ENCODE assay signal across 21 cellular contexts in the genomic region with DNA sequence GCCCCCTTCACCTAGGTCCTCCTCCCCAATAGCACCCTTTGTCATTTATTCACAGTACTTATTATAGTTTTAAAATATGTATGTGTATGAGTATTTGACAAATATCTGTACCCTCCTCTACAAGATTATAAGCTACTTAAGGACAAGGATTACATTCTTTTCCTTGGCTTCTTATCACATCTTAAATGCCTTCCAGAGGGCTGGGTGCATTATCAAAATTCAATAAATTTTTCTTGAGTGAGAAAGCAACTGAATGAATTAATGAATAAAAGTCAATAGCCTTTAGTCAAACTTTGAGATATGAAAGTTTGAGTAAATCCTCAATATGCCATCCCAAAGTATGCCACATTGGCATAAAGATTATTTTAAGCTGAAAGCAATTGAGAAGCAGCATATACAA.
DNase-seq lines count a peak whose midpoint lies in the region; ATAC-seq, FAIRE-seq and TF ChIP-seq lines count a peak whose summit lies in the region.
"Had no signal": no experiment of that assay in that cellular context is flagged by ENCODE, and none has a peak within 500 bp of the region (broad histone marks: within the 10 kb centered on the region; RNA-seq: fewer than 3 reads in every experiment).

No MANE protein-coding gene starts in this region.

- TF ChIP-seq POLR2A in K562 (conservative IDR thresholded peaks at IDR 0.05): no peak

- H3K9me2 ChIP-seq in Karpas-422 (replicated peaks; ENCODE audit: insufficient read depth, low read length): no peaks in the 10 kb centered on the region

- POLR2A ChIA-PET in K562 (lab: Yijun Ruan, JAX): no interaction called here

- no peaks in the 10 kb centered on the region for H3K79me2 ChIP-seq in K562 (ENCODE audit: control insufficient read depth, insufficient read depth, low read length)
- H3K79me2 ChIP-seq in Karpas-422 (ENCODE audit: low read length): no peaks in the 10 kb centered on the region

- H3K4me3 ChIP-seq in K562 (no peak overlapping the region), retinal pigment epithelial cell (ENCODE audit: low read length) (no peak overlapping the region), Karpas-422 (ENCODE audit: low read length) (no peak overlapping the region)
- H3K4me3 ChIP-seq: A549; BLaER1 treated with 17β-estradiol and CSF1 and Interleukin-3, amounts not matched to agents 10 nM and 100 nM had no signal

- CTCF ChIA-PET in K562 (lab: Yijun Ruan, JAX; ENCODE audit: low intra/inter-chr PET ratio): no interaction called here

- H3K27me3 ChIP-seq in K562 (ENCODE audit: control insufficient read depth in 2 of 2, insufficient read depth in 2 of 2, low read length in 2 of 2) (no peaks in the 10 kb centered on the region), Karpas-422 (ENCODE audit: low read length) (no peaks in the 10 kb centered on the region)
- H3K27me3 ChIP-seq: BLaER1 treated with 17β-estradiol and CSF1 and Interleukin-3, amounts not matched to agents 10 nM and 100 nM had no signal

- no peaks in the 10 kb centered on the region for H3K9me1 ChIP-seq in K562 (ENCODE audit: control insufficient read depth, insufficient read depth, low read length)

- DNase-seq in HS-27A (ENCODE audit: low read depth): peak; percentile 78
- no peak for DNase-seq in K562 (ENCODE audit: extremely low read depth in 1 of 4, low spot score in 3 of 4)
- peak; percentile 49 for DNase-seq in retinal pigment epithelial cell (ENCODE audit: low read depth)
- no peak for DNase-seq in Karpas-422
- no peak for DNase-seq in omental fat pad (ENCODE audit: low spot score)
- DNase-seq in NCI-H774 (lab: John Stamatoyannopoulos, UW): no peak
- DNase-seq: AML-193; Caco-2; Calu3; CD4-positive, alpha-beta T cell; CD8-positive, alpha-beta T cell; DMS79 treated with DMSO at 0.1 percent for 48 hours; GF-D8 had no signal

- H3K36me3 ChIP-seq in K562 (ENCODE audit: control insufficient read depth, insufficient read depth, low read length) (no peaks in the 10 kb centered on the region), Karpas-422 (ENCODE audit: insufficient read depth, low read length) (no peaks in the 10 kb centered on the region; the same call in 1 of the 2 replicates)
- H3K36me3 ChIP-seq: BLaER1 treated with 17β-estradiol and CSF1 and Interleukin-3, amounts not matched to agents 10 nM and 100 nM had no signal

- peak; percentile 19 for FAIRE-seq in K562 (lab: Jason Lieb, UNC)
- FAIRE-seq: A549, D721Med, G401.6, GM12891, GM19239 had no signal

- H3K9ac ChIP-seq in K562 (ENCODE audit: insufficient read depth in 1 of 2, low read depth in 2 of 2, low read length in 2 of 2): no peak overlapping the region
- no peak overlapping the region for H3K9ac ChIP-seq in Karpas-422 (ENCODE audit: low read length)
- H3K9ac ChIP-seq: BLaER1 treated with 17β-estradiol and CSF1 and Interleukin-3, amounts not matched to agents 10 nM and 100 nM had no signal

- H4K20me1 ChIP-seq in K562 (replicated peaks; ENCODE audit: control insufficient read depth, insufficient read depth, low read length) (no peaks in the 10 kb centered on the region), Karpas-422 (ENCODE audit: insufficient read depth, low read depth, low read length) (no peaks in the 10 kb centered on the region)
- H4K20me1 ChIP-seq: BLaER1 treated with 17β-estradiol and CSF1 and Interleukin-3, amounts not matched to agents 10 nM and 100 nM had no signal

- BruUV-seq in K562 (replicated peaks; lab: Mats Ljungman, UMichigan): no TSS peak

- H3K9me3 ChIP-seq in K562 (replicated peaks; ENCODE audit: control insufficient read depth, insufficient read depth, low read depth, low read length) (no peaks in the 10 kb centered on the region), Karpas-422 (ENCODE audit: low read length) (peaks cover 36% of the 10 kb centered on the region)
- H3K9me3 ChIP-seq: A549 had no signal

- no peak for ATAC-seq in K562
- no peak for ATAC-seq in omental fat pad (ENCODE audit: low FRiP score)
- ATAC-seq: A549; CD8-positive, alpha-beta T cell had no signal

- intact Hi-C loops in K562 (cut with micrococcal nuclease): no loop called here

- TF ChIP-seq RAD21 in K562 (CRISPR knock-in tag; conservative IDR thresholded peaks at IDR 0.05 in 1 of 2, IDR thresholded peaks at IDR 0.05 in 1 of 2): no peak

- H2AFZ ChIP-seq in K562 (ENCODE audit: low read depth, low read length) (no peak overlapping the region), Karpas-422 (ENCODE audit: low read length) (no peak overlapping the region)

- no peak for TF ChIP-seq CTCF in K562 (IDR thresholded peaks at IDR 0.05 in 2 of 3, conservative IDR thresholded peaks at IDR 0.05 in 1 of 3; ENCODE audit: insufficient read depth in 2 of 3, low read depth in 1 of 3, low read length in 3 of 3)
- TF ChIP-seq CTCF in retinal pigment epithelial cell (conservative IDR thresholded peaks at IDR 0.05; ENCODE audit: low read depth, low read length): no peak
- TF ChIP-seq CTCF in omental fat pad (IDR thresholded peaks at IDR 0.05): no peak

- H3K4me1 ChIP-seq in K562 (replicated peaks in 1 of 2; ENCODE audit: control insufficient read depth in 2 of 2, insufficient read depth in 2 of 2, low read length in 2 of 2) (no peaks in the 10 kb centered on the region), Karpas-422 (ENCODE audit: low read length) (no peaks in the 10 kb centered on the region)
- H3K4me1 ChIP-seq: A549; BLaER1 treated with 17β-estradiol and CSF1 and Interleukin-3, amounts not matched to agents 10 nM and 100 nM had no signal

- H3K27ac ChIP-seq in K562 (ENCODE audit: extremely low read depth, low read depth, low read length): no peak overlapping the region
- no peak overlapping the region for H3K27ac ChIP-seq in Karpas-422 (ENCODE audit: low read length)
- H3K27ac ChIP-seq: 22Rv1; A549; BLaER1 treated with 17β-estradiol and CSF1 and Interleukin-3, amounts not matched to agents 10 nM and 100 nM; C4-2B had no signal

- no peak overlapping the region for H3K4me2 ChIP-seq in K562 (ENCODE audit: insufficient read depth, low read length)
- no peak overlapping the region for H3K4me2 ChIP-seq in Karpas-422 (ENCODE audit: low read depth, low read length, poor library complexity, severe bottlenecking)
- H3K4me2 ChIP-seq: A549; BLaER1 treated with 17β-estradiol and CSF1 and Interleukin-3, amounts not matched to agents 10 nM and 100 nM had no signal

- TF ChIP-seq EP300 in K562 (IDR thresholded peaks at IDR 0.05; ENCODE audit: low read length): no peak

- in situ Hi-C loops in K562 (cut with MboI): no loop called here

TF ChIP-seq in K562, 482 proteins besides CTCF, POLR2A, EP300 and RAD21:
- no peak for TF ChIP-seq MTF1 (CRISPR knock-in tag; IDR thresholded peaks at IDR 0.05; ENCODE audit: borderline replicate concordance)
- no peak for TF ChIP-seq ZEB2 (IDR thresholded peaks at IDR 0.05)
- no peak for TF ChIP-seq HNRNPK (IDR thresholded peaks at IDR 0.05; ENCODE audit: low read depth, low read length, poor library complexity, severe bottlenecking)
TF ChIP-seq in K562: peak in this region for 0.

Comparison
In these comparisons a context has a peak if more than half of its experiments do, and no peak if none do; other contexts are left out.
1. DNase-seq: peak in HS-27A (single experiment) and retinal pigment epithelial cell (single experiment); none in K562 (0 of 4), Karpas-422 (single experiment), omental fat pad (single experiment) and NCI-H774 (single experiment).